26 cellular contexts compared by ENCODE assay signal in the genomic region with DNA sequence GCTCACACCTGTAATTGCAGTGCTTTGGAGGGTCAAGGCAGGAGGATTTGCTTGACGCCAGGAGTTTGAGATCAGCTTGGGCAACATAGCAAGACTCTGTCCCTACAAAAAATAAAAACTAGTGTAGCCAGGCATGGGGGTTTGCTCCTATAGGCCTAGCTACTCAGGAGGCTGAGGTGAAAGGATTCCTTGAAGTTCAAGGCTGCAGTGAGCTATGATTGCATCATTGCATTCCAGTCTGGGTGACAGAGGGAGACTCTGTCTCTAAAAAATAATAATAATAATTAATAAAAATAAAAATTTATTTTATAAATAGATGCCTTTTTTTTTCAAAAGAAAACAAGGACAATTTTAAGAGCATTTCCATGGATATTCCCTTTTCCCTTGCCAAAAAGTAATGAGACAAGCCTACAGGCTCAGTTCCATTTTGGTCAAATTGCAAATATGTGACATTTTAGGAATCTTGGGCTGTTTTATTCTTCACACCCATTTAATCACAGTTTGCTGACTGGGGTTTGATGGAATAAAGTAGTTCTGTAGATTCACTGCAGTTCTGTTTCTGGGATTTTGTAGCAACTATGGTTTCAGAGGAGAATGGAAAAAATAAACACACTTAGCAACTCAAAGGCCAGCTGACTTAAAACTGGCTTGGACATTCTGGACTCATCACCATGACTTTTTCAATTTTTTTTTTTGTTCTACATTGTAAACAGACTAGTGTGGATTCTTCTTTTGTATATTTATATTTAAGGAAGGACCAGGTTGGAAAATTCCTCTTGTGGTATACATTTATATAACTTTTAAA. TPM values are rescaled to one million over a fixed set of nuclear protein-coding genes. Genes with fewer than 3 reads are reported as not detected.
DNase-seq lines count a peak whose midpoint lies in the region; ATAC-seq and TF ChIP-seq lines count a peak whose summit lies in the region.
"Had no signal": no experiment of that assay in that cellular context is flagged by ENCODE, and none has a peak within 500 bp of the region (broad histone marks: within the 10 kb centered on the region; RNA-seq: fewer than 3 reads in every experiment).

No MANE protein-coding gene starts in this region.

- no peak overlapping the region for H2BK15ac ChIP-seq in IMR-90 (ENCODE audit: low read depth, low read length)
- no peak overlapping the region for H2BK15ac ChIP-seq in mesenchymal stem cell (ENCODE audit: low read depth, poor library complexity, severe bottlenecking)

- H2AK9ac ChIP-seq in IMR-90 (replicated peaks; ENCODE audit: low read depth, low read length, poor library complexity) = no peak overlapping the region

- H2BK5ac ChIP-seq in IMR-90 (ENCODE audit: low read depth, low read length, poor library complexity, severe bottlenecking) = peak overlapping the region; percentile 53
- H2BK5ac ChIP-seq in mesenchymal stem cell (ENCODE audit: low read depth, low read length, poor library complexity, severe bottlenecking) = no peak overlapping the region

- H3K4me2 ChIP-seq in IMR-90 (ENCODE audit: low read depth, low read length) = no peak overlapping the region
- no peak overlapping the region for H3K4me2 ChIP-seq in mesenchymal stem cell (ENCODE audit: low read length, poor library complexity, severe bottlenecking)
- H3K4me2 ChIP-seq: BLaER1 treated with 17β-estradiol and CSF1 and Interleukin-3, amounts not matched to agents 10 nM and 100 nM had no signal

- no TSS peak for BruUV-seq in IMR-90 (replicated peaks; lab: Mats Ljungman, UMichigan)

- peak overlapping the region; percentile 2; the same call in 1 of the 2 replicates for H4K5ac ChIP-seq in IMR-90 (ENCODE audit: low read depth, low read length)

- H3K18ac ChIP-seq in IMR-90 (ENCODE audit: low read depth, low read length) (peak overlapping the region; percentile 5), mesenchymal stem cell (ENCODE audit: low read depth in 1 of 2, low read length in 2 of 2) (no peak overlapping the region)

- H4K20me1 ChIP-seq in IMR-90 (ENCODE audit: insufficient read depth, low read length) = no peaks in the 10 kb centered on the region
- H4K20me1 ChIP-seq: BLaER1 treated with 17β-estradiol and CSF1 and Interleukin-3, amounts not matched to agents 10 nM and 100 nM had no signal

- H3K4me1 ChIP-seq in IMR-90 (ENCODE audit: control insufficient read depth, insufficient read depth, low read length) (peaks cover 4% of the 10 kb centered on the region; the same call in 1 of the 2 replicates), mesenchymal stem cell (ENCODE audit: control insufficient read depth, insufficient read depth, low read depth, low read length) (no peaks in the 10 kb centered on the region)
- H3K4me1 ChIP-seq: BLaER1 treated with 17β-estradiol and CSF1 and Interleukin-3, amounts not matched to agents 10 nM and 100 nM; Caco-2 had no signal

- H3K9ac ChIP-seq in IMR-90 (ENCODE audit: low read depth, low read length) (no peak overlapping the region), mesenchymal stem cell (ENCODE audit: low read length) (no peak overlapping the region)
- H3K9ac ChIP-seq: BLaER1 treated with 17β-estradiol and CSF1 and Interleukin-3, amounts not matched to agents 10 nM and 100 nM had no signal

- H3K23ac ChIP-seq in IMR-90 (ENCODE audit: low read depth, low read length) = no peak overlapping the region
- no peak overlapping the region for H3K23ac ChIP-seq in mesenchymal stem cell (ENCODE audit: low read length in 2 of 2)

- H3K36me3 ChIP-seq in IMR-90 (ENCODE audit: control insufficient read depth, insufficient read depth, low read length) (no peaks in the 10 kb centered on the region), mesenchymal stem cell (ENCODE audit: control insufficient read depth in 1 of 2, insufficient read depth in 2 of 2, low read depth in 1 of 2, low read length in 2 of 2) (no peaks in the 10 kb centered on the region), H7 (replicated peaks; ENCODE audit: control insufficient read depth, insufficient read depth, low read length) (no peaks in the 10 kb centered on the region)
- H3K36me3 ChIP-seq: BLaER1 treated with 17β-estradiol and CSF1 and Interleukin-3, amounts not matched to agents 10 nM and 100 nM had no signal

- H2AK5ac ChIP-seq in IMR-90 (ENCODE audit: low read depth, low read length) (peak overlapping the region; percentile 23; the same call in 1 of the 2 replicates), mesenchymal stem cell (ENCODE audit: low read length, severe bottlenecking) (no peak overlapping the region)

- dilution Hi-C loops in IMR-90 (cut with HindIII; ENCODE audit: low sequenced_read_pairs, unreplicated experiment) = no loop called here

- no peak overlapping the region; the same call in 1 of the 2 replicates for H2BK20ac ChIP-seq in IMR-90 (ENCODE audit: low read depth, low read length)

- H4K8ac ChIP-seq in IMR-90 (ENCODE audit: low read depth in 2 of 2, low read length in 2 of 2) (no peak overlapping the region), mesenchymal stem cell (ENCODE audit: low read length) (no peak overlapping the region)

- H2AFZ ChIP-seq in IMR-90 (replicated peaks; ENCODE audit: low read length, poor library complexity) (no peak overlapping the region), mesenchymal stem cell (ENCODE audit: low read depth, low read length) (no peak overlapping the region)

- no peak for TF ChIP-seq RAD21 in IMR-90 (IDR thresholded peaks at IDR 0.05; ENCODE audit: low read length)

- peak; percentile 61 for ATAC-seq in IMR-90 (ENCODE audit: low read depth)
- ATAC-seq: GM12878, HCT116, SK-N-SH treated with all-trans-retinoic acid at 6 μM for 48 hours had no signal

- H3K14ac ChIP-seq in IMR-90 (replicated peaks; ENCODE audit: low read depth, low read length) (no peak overlapping the region), mesenchymal stem cell (ENCODE audit: low read length in 2 of 2) (no peak overlapping the region)

- H3K4me3 ChIP-seq in AG04450 (ENCODE audit: low read depth, low read length) = no peak overlapping the region
- H3K4me3 ChIP-seq in IMR-90 (ENCODE audit: insufficient read depth, low read depth, low read length) = no peak overlapping the region
- no peak overlapping the region for H3K4me3 ChIP-seq in mesenchymal stem cell (ENCODE audit: insufficient read depth in 1 of 2, low read depth in 1 of 2, low read length in 2 of 2)
- no peak overlapping the region for H3K4me3 ChIP-seq in H7 (ENCODE audit: insufficient read depth, low read depth, low read length)
- H3K4me3 ChIP-seq: BLaER1 treated with 17β-estradiol and CSF1 and Interleukin-3, amounts not matched to agents 10 nM and 100 nM; GM12878 had no signal

- TF ChIP-seq CTCF in AG04450 (IDR thresholded peaks at IDR 0.05; ENCODE audit: low read depth, low read length) (no peak), IMR-90 (conservative IDR thresholded peaks at IDR 0.05; ENCODE audit: low read depth, low read length) (no peak)

- H3K27ac ChIP-seq in AG04450 (ENCODE audit: low read depth, low read length) (no peak overlapping the region), IMR-90 (ENCODE audit: insufficient read depth, low read length) (peak overlapping the region; percentile 19; the same call in 1 of the 2 replicates), mesenchymal stem cell (ENCODE audit: low read length, poor library complexity, severe bottlenecking) (no peak overlapping the region)
- H3K27ac ChIP-seq: 22Rv1; BLaER1 treated with 17β-estradiol and CSF1 and Interleukin-3, amounts not matched to agents 10 nM and 100 nM had no signal

- in situ Hi-C loops in IMR-90 (cut with MboI; ENCODE audit: low sequenced_read_pairs) = no loop called here

- no peak for TF ChIP-seq POLR2A in IMR-90 (IDR thresholded peaks at IDR 0.05; ENCODE audit: low read depth, low read length)

- H2BK12ac ChIP-seq in mesenchymal stem cell (ENCODE audit: low read length in 2 of 2) = no peak overlapping the region

- DNase-seq in AG04450 (ENCODE audit: low read depth, low spot score) = peak; percentile 29
- peak; percentile 46 for DNase-seq in IMR-90
- DNase-seq in fibroblast of peridontal ligament (ENCODE audit: extremely low read depth) = peak; percentile 44
- DNase-seq in mesenchymal stem cell = peak; percentile 33
- DNase-seq in H7 = no peak
- no peak for DNase-seq in A172 (ENCODE audit: low spot score)
- DNase-seq in dedifferentiated amniotic fluid mesenchymal stem cell (ENCODE audit: extremely low spot score) = no peak
- DNase-seq in C1 segment of cervical spinal cord (lab: John Stamatoyannopoulos, UW) = no peak
- DNase-seq: ACHN; AML-193; Caco-2; CD4-positive, alpha-beta memory T cell; GOT3; Kasumi-1; NCI-H1092 treated with DMSO at 0.1 percent for 48 hours; NCI-H1436; NCI-H187; NCI-H2171 treated with DMSO at 0.1 percent for 48 hours; NCI-H345; NCI-H524 treated with DMSO at 0.1 percent for 48 hours; NCI-H774 had no signal

- no peaks in the 10 kb centered on the region for H3K9me3 ChIP-seq in AG04450 (ENCODE audit: control insufficient read depth, insufficient read depth, low read length)
- no peaks in the 10 kb centered on the region for H3K9me3 ChIP-seq in IMR-90 (ENCODE audit: control insufficient read depth, insufficient read depth, low read length)
- H3K9me3 ChIP-seq in mesenchymal stem cell (ENCODE audit: control insufficient read depth, low read length) = no peaks in the 10 kb centered on the region
- H3K9me3 ChIP-seq: Caco-2 had no signal

- WGBS in IMR-90 (ENCODE audit: extremely low coverage in 2 of 2, insufficient read length in 1 of 2), 2 experiments = no CpG with 5 or more reads among the region's 1 CpG
- WGBS in mesenchymal stem cell = 100% methylated on average over 1 of the region's 1 CpG

- H3K4ac ChIP-seq in IMR-90 (ENCODE audit: low read depth, low read length) = no peak overlapping the region
- H3K4ac ChIP-seq in mesenchymal stem cell (ENCODE audit: low read depth in 1 of 2, low read length in 2 of 2) = no peak overlapping the region

- no peak overlapping the region for H2BK120ac ChIP-seq in IMR-90 (ENCODE audit: low read depth, low read length)
- no peak overlapping the region for H2BK120ac ChIP-seq in mesenchymal stem cell (ENCODE audit: low read depth, low read length)

- intact Hi-C loops in IMR-90 (cut with micrococcal nuclease) = no loop called here

- POLR2A ChIA-PET in AG04450 (lab: Yijun Ruan, JAX) (no interaction called here), IMR-90 (lab: Charles Lee; ENCODE audit: unreplicated experiment) (interaction anchor here (0.6 kb wide), 1 partner anchor 92 kb away, joined by 3 read pairs; no protein-coding TSS in a partner anchor)

- H3K79me1 ChIP-seq in IMR-90 (ENCODE audit: low read depth in 1 of 2, low read length in 2 of 2) (no peaks in the 10 kb centered on the region), mesenchymal stem cell (replicated peaks; ENCODE audit: low read length, poor library complexity, severe bottlenecking) (no peaks in the 10 kb centered on the region)

- H3K9me1 ChIP-seq in IMR-90 (ENCODE audit: insufficient read depth, low read length) = no peaks in the 10 kb centered on the region

- no peak overlapping the region for H3K56ac ChIP-seq in IMR-90 (ENCODE audit: extremely low read depth, insufficient read depth, low read length)

- H4K91ac ChIP-seq in IMR-90 (ENCODE audit: insufficient read depth, low read depth, low read length) = no peak overlapping the region
- H4K91ac ChIP-seq in mesenchymal stem cell (ENCODE audit: low read length) = no peak overlapping the region

- no peaks in the 10 kb centered on the region for H3K27me3 ChIP-seq in AG04450 (ENCODE audit: control insufficient read depth, insufficient read depth, low read length)
- H3K27me3 ChIP-seq in IMR-90 (ENCODE audit: control insufficient read depth, insufficient read depth, low read length) = no peaks in the 10 kb centered on the region
- no peaks in the 10 kb centered on the region for H3K27me3 ChIP-seq in mesenchymal stem cell (ENCODE audit: control insufficient read depth in 1 of 2, insufficient read depth in 1 of 2, low read length in 2 of 2)
- no peaks in the 10 kb centered on the region for H3K27me3 ChIP-seq in H7 (ENCODE audit: control insufficient read depth, insufficient read depth, low read length)
- H3K27me3 ChIP-seq: BLaER1 treated with 17β-estradiol and CSF1 and Interleukin-3, amounts not matched to agents 10 nM and 100 nM had no signal

- CTCF ChIA-PET in AG04450 (lab: Charles Lee) = interaction anchor here (0.9 to 1.5 kb wide), 2 partner anchors 155 to 309 kb away, joined by 3 to 4 read pairs; no protein-coding TSS in a partner anchor
- CTCF ChIA-PET in IMR-90 (lab: Yijun Ruan, JAX) = interaction anchor here (0.6 to 1.0 kb wide), 3 partner anchors 9 to 94 kb away, joined by 3 to 4 read pairs (median 3); no protein-coding TSS in a partner anchor

RNA-seq across cellular contexts. Expression of gene ARHGAP21, which starts 48.5 kb away (rescaled TPM):
- polyA plus RNA-seq in AG04450 (2011; rRNA removed) (93.1 and 126 TPM in 2 replicates), IMR-90 (2012; rRNA removed) (43.3 and 44.9 TPM in 2 replicates)
- polyA minus RNA-seq in AG04450 (2011; rRNA and poly(A)+ RNA removed) = 126 and 169 TPM in 2 replicates
- 92.5 and 94.3 TPM in 2 replicates for total RNA-seq in IMR-90 (2012; rRNA removed)
- polyA plus RNA-seq in IMR-90 (2012; cell fraction: cytosol; rRNA removed) = 10.8 and 11.9 TPM in 2 replicates
- 27.8 and 127 TPM in 2 replicates for polyA plus RNA-seq in IMR-90 (2012; cell fraction: nucleus; rRNA removed; ENCODE audit: low replicate concordance)
- 36.6 TPM for polyA plus RNA-seq in mesenchymal stem cell (2013, experiment 1 of 2)
- polyA plus RNA-seq in mesenchymal stem cell (2013, experiment 2 of 2) = 35.0 TPM
- 31.5 and 49.5 TPM in 2 replicates for total RNA-seq in H7 (2014; rRNA removed; shearing (Covaris generic))
- total RNA-seq in A172 (2014; rRNA removed; shearing (Covaris generic)) = 45.4 and 56.2 TPM in 2 replicates

Comparison
In these comparisons a context has a peak if more than half of its experiments do, and no peak if none do; other contexts are left out.
1. DNase-seq: peak in AG04450 (single experiment), IMR-90 (single experiment), fibroblast of peridontal ligament (single experiment) and mesenchymal stem cell (single experiment); none in H7 (single experiment), A172 (single experiment), dedifferentiated amniotic fluid mesenchymal stem cell (single experiment) and C1 segment of cervical spinal cord (0 of 14).